19 cellular contexts compared by ENCODE assay signal in genomic region chr5:3011764-3012017, GRCh38.
A peak's percentile ranks its signal among the peaks of the same experiment; 100 is the strongest.
DNase-seq lines count a peak whose midpoint lies in the region; ATAC-seq and TF ChIP-seq lines count a peak whose summit lies in the region.
"Had no signal": no experiment of that assay in that cellular context is flagged by ENCODE, and none has a peak within 500 bp of the region (broad histone marks: within the 10 kb centered on the region; RNA-seq: fewer than 3 reads in every experiment).

No MANE protein-coding gene starts in this region.

- WGBS in mammary epithelial cell (ENCODE audit: low coverage, missing lambda C conversion rate) = 74% methylated on average over 3 of the region's 3 CpGs

- in situ Hi-C loops in mammary epithelial cell (cut with MboI; ENCODE audit: low sequenced_read_pairs in 2 of 2) = no loop called here

- H3K4me1 Mint-ChIP-seq in MCF 10A (ENCODE audit: insufficient read depth, unreplicated experiment) (peaks cover 12% of the 10 kb centered on the region), nephron progenitor cell (no peaks in the 10 kb centered on the region)
- H3K4me1 Mint-ChIP-seq: CD4-positive, alpha-beta memory T cell had no signal

- no peak for TF ChIP-seq POLR2A in breast epithelium (IDR thresholded peaks at IDR 0.05)

- no peak overlapping the region for H3K4me2 ChIP-seq in mammary epithelial cell (ENCODE audit: insufficient read depth, low read depth, low read length)
- H3K4me2 ChIP-seq: A549 had no signal

- POLR2A ChIA-PET in MCF 10A (lab: Yijun Ruan, JAX) = no interaction called here

- H3K4me1 ChIP-seq in breast epithelium (no peaks in the 10 kb centered on the region), mammary epithelial cell (ENCODE audit: insufficient read depth, low read length) (peaks cover 17% of the 10 kb centered on the region)
- H3K4me1 ChIP-seq: A549, HAP-1 had no signal

- H3K4me3 Mint-ChIP-seq in MCF 10A (ENCODE audit: unreplicated experiment) (no peak overlapping the region), nephron progenitor cell (no peak overlapping the region)
- H3K4me3 Mint-ChIP-seq: CD4-positive, alpha-beta memory T cell; HFFc6 had no signal

- intact Hi-C loops in MCF 10A (cut with micrococcal nuclease) = no loop called here
- intact Hi-C loops in breast epithelium (cut with DNase I; ENCODE audit: low total_unique reads) = no loop called here
- intact Hi-C loops in mammary epithelial cell (cut with micrococcal nuclease) = loop anchor here (2.0 to 5.0 kb wide), 2 partner anchors 164 to 261 kb away; partner anchors contain the start of gene IRX2

- peak overlapping the region; percentile 72 for H2AFZ ChIP-seq in mammary epithelial cell (ENCODE audit: low read depth, low read length)

- no peak overlapping the region for H3K4me3 ChIP-seq in breast epithelium
- H3K4me3 ChIP-seq in mammary epithelial cell (replicated peaks in 1 of 3; ENCODE audit: insufficient read depth in 1 of 3, low read depth in 2 of 3, low read length in 3 of 3) = no peak overlapping the region
- H3K4me3 ChIP-seq: A549, HAP-1 had no signal

- H3K36me3 Mint-ChIP-seq in MCF 10A (ENCODE audit: insufficient read depth, unreplicated experiment) = no peaks in the 10 kb centered on the region
- H3K36me3 Mint-ChIP-seq in nephron progenitor cell (ENCODE audit: low read depth) = no peaks in the 10 kb centered on the region
- H3K36me3 Mint-ChIP-seq: CD4-positive, alpha-beta memory T cell had no signal

- CTCF ChIA-PET in MCF 10A (lab: Yijun Ruan, JAX) (no interaction called here), mammary epithelial cell (lab: Charles Lee; ENCODE audit: low non-redundant PET) (no interaction called here)

- H3K27ac ChIP-seq in breast epithelium = peak overlapping the region in 1 of 2 donors; percentile 62
- H3K27ac ChIP-seq in mammary epithelial cell (ENCODE audit: insufficient read depth, low read depth, low read length) = no peak overlapping the region
- H3K27ac ChIP-seq: A549 had no signal

- H3K9me3 Mint-ChIP-seq in MCF 10A (ENCODE audit: unreplicated experiment) (no peaks in the 10 kb centered on the region), nephron progenitor cell (peaks cover 4% of the 10 kb centered on the region)

- dilution Hi-C loops in mammary epithelial cell (cut with HindIII; ENCODE audit: low sequenced_read_pairs) = no loop called here

- H3K27me3 ChIP-seq in breast epithelium = no peaks in the 10 kb centered on the region
- H3K27me3 ChIP-seq in mammary epithelial cell (ENCODE audit: insufficient read depth, low read length) = no peaks in the 10 kb centered on the region

- no peaks in the 10 kb centered on the region for H4K20me1 ChIP-seq in mammary epithelial cell (ENCODE audit: insufficient read depth, low read length)

- no peaks in the 10 kb centered on the region for H3K9me3 ChIP-seq in breast epithelium
- no peaks in the 10 kb centered on the region for H3K9me3 ChIP-seq in mammary epithelial cell (replicated peaks; ENCODE audit: insufficient read depth, low read length)
- H3K9me3 ChIP-seq: A549, HAP-1 had no signal

- H3K27me3 Mint-ChIP-seq in MCF 10A (ENCODE audit: insufficient read depth, unreplicated experiment) = no peaks in the 10 kb centered on the region
- peaks cover 19% of the 10 kb centered on the region for H3K27me3 Mint-ChIP-seq in nephron progenitor cell (ENCODE audit: low read depth, poor library complexity)
- H3K27me3 Mint-ChIP-seq: CD4-positive, alpha-beta memory T cell had no signal

- DNase-seq in MCF 10A (ENCODE audit: unreplicated experiment) (no peak), breast epithelium (ENCODE audit: low spot score in 2 of 2) (no peak), mammary epithelial cell (no peak), mesenteric fat pad (ENCODE audit: low spot score) (peak; percentile 82), nephron progenitor cell (no peak)
- DNase-seq: 8988T; ACHN; AML-193; C1 segment of cervical spinal cord; Calu3; CD4-positive, alpha-beta memory T cell; COR-L47; DMS53; DMS79 treated with DMSO at 0.1 percent for 48 hours; GOT3; HFFc6 had no signal

- H3K9ac ChIP-seq in mammary epithelial cell (ENCODE audit: insufficient read depth, low read length) = no peak overlapping the region

- no peak for ATAC-seq in HG03520 (IDR thresholded peaks at IDR 0.05; ENCODE audit: unreplicated experiment)
- ATAC-seq: A549 had no signal

- peak overlapping the region; percentile 55 for H3K27ac Mint-ChIP-seq in MCF 10A (ENCODE audit: low read depth, unreplicated experiment)
- H3K27ac Mint-ChIP-seq in nephron progenitor cell = no peak overlapping the region
- H3K27ac Mint-ChIP-seq: CD4-positive, alpha-beta memory T cell; HFFc6 had no signal

- no peaks in the 10 kb centered on the region for H3K79me2 ChIP-seq in mammary epithelial cell (ENCODE audit: insufficient read depth, low read length)

- TF ChIP-seq CTCF in MCF 10A (IDR thresholded peaks at IDR 0.05; ENCODE audit: unreplicated experiment) = no peak
- TF ChIP-seq CTCF in breast epithelium (IDR thresholded peaks at IDR 0.05) = no peak
- TF ChIP-seq CTCF in mammary epithelial cell (conservative IDR thresholded peaks at IDR 0.05 in 1 of 2, IDR thresholded peaks at IDR 0.05 in 1 of 2; ENCODE audit: extremely low read depth in 1 of 2, insufficient read depth in 1 of 2, low read depth in 1 of 2, low read length in 2 of 2) = no peak
- TF ChIP-seq CTCF in nephron progenitor cell (IDR thresholded peaks at IDR 0.05) = no peak

- H3K36me3 ChIP-seq in breast epithelium (no peaks in the 10 kb centered on the region), mammary epithelial cell (ENCODE audit: insufficient read depth, low read length) (no peaks in the 10 kb centered on the region)
- H3K36me3 ChIP-seq: HAP-1 had no signal

- no TSS peak for BruUV-seq in MCF 10A (replicated peaks; lab: Mats Ljungman, UMichigan)
- BruUV-seq in mammary epithelial cell (replicated peaks; lab: Mats Ljungman, UMichigan) = no TSS peak
